ENCODE assay signal across 1 cellular context in genomic region chr1:214044438-214045214, GRCh38.
TF ChIP-seq lines count a peak whose summit lies in the region.

No MANE protein-coding gene starts in this region.

TF ChIP-seq in HepG2, 621 proteins besides CTCF, POLR2A, EP300 and RAD21 (continued from another document and continues in another):
- TF ChIP-seq ZBTB4 (CRISPR knock-in tag; IDR thresholded peaks at IDR 0.05; ENCODE audit: borderline replicate concordance) (no peak), MEIS1 (CRISPR knock-in tag; IDR thresholded peaks at IDR 0.05; ENCODE audit: borderline replicate concordance) (no peak), ZNF414 (CRISPR knock-in tag; IDR thresholded peaks at IDR 0.05) (0 out of 2 replicates have a peak, but pooled peaks have one; percentile 53), ATF6 (CRISPR knock-in tag; conservative IDR thresholded peaks at IDR 0.05) (no peak), ZFP1 (CRISPR knock-in tag; IDR thresholded peaks at IDR 0.05) (no peak), ZNF18 (CRISPR knock-in tag; IDR thresholded peaks at IDR 0.05; ENCODE audit: insufficient replicate concordance) (no peak), ZNF766 (CRISPR knock-in tag; IDR thresholded peaks at IDR 0.05; ENCODE audit: borderline replicate concordance) (no peak), SUZ12 (IDR thresholded peaks at IDR 0.05; ENCODE audit: low read depth, low read length) (no peak), NPAS2 (CRISPR knock-in tag; IDR thresholded peaks at IDR 0.05; ENCODE audit: borderline replicate concordance) (no peak), STAT6 (CRISPR knock-in tag; IDR thresholded peaks at IDR 0.05; ENCODE audit: borderline replicate concordance) (no peak), ZNF12 (CRISPR knock-in tag; IDR thresholded peaks at IDR 0.05) (peak; percentile 59; the same call in 1 of the 2 replicates), RCOR2 (CRISPR knock-in tag; IDR thresholded peaks at IDR 0.05) (no peak), CAMTA2 (CRISPR knock-in tag; IDR thresholded peaks at IDR 0.05; ENCODE audit: borderline replicate concordance) (no peak), KDM5A (IDR thresholded peaks at IDR 0.05; ENCODE audit: borderline replicate concordance, low read length) (no peak), PAXIP1 (CRISPR knock-in tag; conservative IDR thresholded peaks at IDR 0.05) (peak; percentile 80), ZFX (CRISPR knock-in tag; IDR thresholded peaks at IDR 0.05; ENCODE audit: low read depth) (no peak; the same call in 1 of the 2 replicates), EEA1 (CRISPR knock-in tag; IDR thresholded peaks at IDR 0.05; ENCODE audit: borderline replicate concordance) (no peak), ZNF335 (CRISPR knock-in tag; IDR thresholded peaks at IDR 0.05) (no peak), SMARCC2 (IDR thresholded peaks at IDR 0.05) (no peak), ZNF331 (CRISPR knock-in tag; IDR thresholded peaks at IDR 0.05) (peak; percentile 83), IKZF5 (CRISPR knock-in tag; IDR thresholded peaks at IDR 0.05) (no peak), RBFOX2 (IDR thresholded peaks at IDR 0.05; ENCODE audit: low read depth, low read length) (no peak), POGK (CRISPR knock-in tag; conservative IDR thresholded peaks at IDR 0.05) (no peak), ZIK1 (CRISPR knock-in tag; IDR thresholded peaks at IDR 0.05; ENCODE audit: borderline replicate concordance, low read depth) (no peak), ZNF430 (CRISPR knock-in tag; IDR thresholded peaks at IDR 0.05) (peak; percentile 100), ZNF160 (CRISPR knock-in tag; IDR thresholded peaks at IDR 0.05) (no peak), ZNF761 (CRISPR knock-in tag; conservative IDR thresholded peaks at IDR 0.05) (no peak), ZMYM3 (CRISPR knock-in tag; IDR thresholded peaks at IDR 0.05) (0 out of 2 replicates have a peak, but pooled peaks have one; percentile 10), ERF (CRISPR knock-in tag; IDR thresholded peaks at IDR 0.05) (peak; percentile 31; the same call in 1 of the 2 replicates), ZNF879 (CRISPR knock-in tag; IDR thresholded peaks at IDR 0.05) (no peak), SCMH1 (CRISPR knock-in tag; IDR thresholded peaks at IDR 0.05; ENCODE audit: borderline replicate concordance) (no peak), SSRP1 (CRISPR knock-in tag; IDR thresholded peaks at IDR 0.05) (no peak), BRCA1 (CRISPR knock-in tag; IDR thresholded peaks at IDR 0.05) (no peak), NFKBIZ (CRISPR knock-in tag; IDR thresholded peaks at IDR 0.05) (peak; percentile 94), TAF15 (IDR thresholded peaks at IDR 0.05; ENCODE audit: low read depth, low read length, poor library complexity, severe bottlenecking) (no peak), TBX3 (IDR thresholded peaks at IDR 0.05; ENCODE audit: borderline replicate concordance) (no peak), MED13 (CRISPR knock-in tag; IDR thresholded peaks at IDR 0.05) (0 out of 2 replicates have a peak, but pooled peaks have one; percentile 41), ZNF549 (CRISPR knock-in tag; IDR thresholded peaks at IDR 0.05) (no peak), ZNF343 (CRISPR knock-in tag; IDR thresholded peaks at IDR 0.05) (no peak), ZNF326 (CRISPR knock-in tag; IDR thresholded peaks at IDR 0.05; ENCODE audit: borderline replicate concordance) (no peak), SRSF9 (IDR thresholded peaks at IDR 0.05; ENCODE audit: borderline replicate concordance, insufficient read depth, low read depth, low read length, poor library complexity, severe bottlenecking) (no peak), CEBPG (CRISPR knock-in tag; IDR thresholded peaks at IDR 0.05) (peak; percentile 62; the same call in 1 of the 2 replicates), SIN3A (IDR thresholded peaks at IDR 0.05; ENCODE audit: borderline replicate concordance, low read depth, low read length) (no peak), ZFAT (CRISPR knock-in tag; conservative IDR thresholded peaks at IDR 0.05) (no peak), RORA (CRISPR knock-in tag; IDR thresholded peaks at IDR 0.05) (no peak), GMEB2 (CRISPR knock-in tag; IDR thresholded peaks at IDR 0.05; ENCODE audit: low read depth) (no peak)
